ENCODE assay signal across 10 cellular contexts in genomic region chr15:57743424-57743823, GRCh38. TPM values are rescaled to one million over a fixed set of nuclear protein-coding genes. Genes with fewer than 3 reads are reported as not detected.
DNase-seq lines count a peak whose midpoint lies in the region; ATAC-seq and TF ChIP-seq lines count a peak whose summit lies in the region.
"Had no signal": no experiment of that assay in that cellular context is flagged by ENCODE, and none has a peak within 500 bp of the region (broad histone marks: within the 10 kb centered on the region; RNA-seq: fewer than 3 reads in every experiment).

No MANE protein-coding gene starts in this region.

- DNase-seq in AG20443 (ENCODE audit: low spot score), result peak; percentile 21
- DNase-seq in RKO (ENCODE audit: low spot score), result peak; percentile 11
- no peak for DNase-seq in fibroblast of pulmonary artery (ENCODE audit: low read depth)
- no peak for DNase-seq in ecto neural progenitor cell (ENCODE audit: low spot score)
- no peak for DNase-seq in PC-9
- no peak for DNase-seq in omental fat pad (ENCODE audit: low spot score)
- no peak for DNase-seq in inferior parietal cortex (ENCODE audit: extremely low spot score)
- DNase-seq: NCI-H1436 treated with DMSO at 0.1 percent for 48 hours, testis had no signal

- H3K9me2 ChIP-seq in PC-9 (ENCODE audit: insufficient read depth), result no peaks in the 10 kb centered on the region

- POLR2A ChIA-PET in PC-9 (lab: Charles Lee; ENCODE audit: unreplicated experiment), result no interaction called here

- no TSS peak for BruUV-seq in PC-9 (replicated peaks; lab: Mats Ljungman, UMichigan)

- no peaks in the 10 kb centered on the region for H3K79me2 ChIP-seq in PC-9 (ENCODE audit: low read depth)

- no peaks in the 10 kb centered on the region for H3K9me3 ChIP-seq in PC-9 (ENCODE audit: insufficient read depth, low read depth)
- H3K9me3 ChIP-seq: testis had no signal

- no peak overlapping the region for H3K27ac ChIP-seq in PC-9
- H3K27ac ChIP-seq: testis had no signal

- CTCF ChIA-PET in PC-9 (lab: Charles Lee), result interaction anchor here (0.6 to 1.0 kb wide), 3 partner anchors 10 to 328 kb away, joined by 3 to 9 read pairs (median 5); no protein-coding TSS in a partner anchor

- no peaks in the 10 kb centered on the region for H3K4me1 ChIP-seq in PC-9 (replicated peaks; ENCODE audit: insufficient read depth)
- H3K4me1 ChIP-seq: testis had no signal

- H3F3A ChIP-seq in PC-9 (ENCODE audit: insufficient read depth, low read depth), result no peaks in the 10 kb centered on the region

- no peaks in the 10 kb centered on the region for H4K20me1 ChIP-seq in PC-9 (ENCODE audit: insufficient read depth)

- no peak for ATAC-seq in omental fat pad (ENCODE audit: low FRiP score)

- intact Hi-C loops in PC-9 (cut with micrococcal nuclease; ENCODE audit: unreplicated experiment), result no loop called here

- H2AFZ ChIP-seq in PC-9, result no peak overlapping the region

- TF ChIP-seq CTCF in GM12874 (IDR thresholded peaks at IDR 0.05; ENCODE audit: insufficient read depth, low read depth, low read length) (0 out of 2 replicates have a peak, but pooled peaks have one; percentile 7), fibroblast of pulmonary artery (IDR thresholded peaks at IDR 0.05; ENCODE audit: low read length, missing control alignments) (peak; percentile 20), PC-9 (conservative IDR thresholded peaks at IDR 0.05) (no peak), omental fat pad (IDR thresholded peaks at IDR 0.05) (no peak)

- H3K36me3 ChIP-seq in PC-9 (ENCODE audit: low read depth), result no peaks in the 10 kb centered on the region

- no peak overlapping the region for H3K4me2 ChIP-seq in PC-9

- H3K4me3 ChIP-seq in fibroblast of pulmonary artery (replicated peaks; ENCODE audit: low read depth, low read length) (no peak overlapping the region), PC-9 (no peak overlapping the region)
- H3K4me3 ChIP-seq: testis had no signal

- H3K27me3 ChIP-seq in PC-9 (ENCODE audit: insufficient read depth, low read depth), result no peaks in the 10 kb centered on the region
- H3K27me3 ChIP-seq: testis had no signal

RNA-seq across cellular contexts. Expression of gene POLR2M, which starts 36.9 kb away (rescaled TPM):
- total RNA-seq in PC-9 (2021) (53.9 and 56.8 TPM in 2 replicates), omental fat pad (100 to 1,000 TPM in 2 of 4 donors, 10 to 100 TPM in 2; 60.4 to 186 (median 90.5) TPM)

Comparison
In these comparisons a context has a peak if more than half of its experiments do, and no peak if none do; other contexts are left out.
1. DNase-seq: peak in AG20443 (single experiment) and RKO (single experiment); none in fibroblast of pulmonary artery (single experiment), ecto neural progenitor cell (single experiment), PC-9 (0 of 2), omental fat pad (single experiment) and inferior parietal cortex (single experiment).
2. CTCF ChIP-seq: peak in GM12874 (single experiment) and fibroblast of pulmonary artery (single experiment); none in PC-9 (single experiment) and omental fat pad (0 of 3).